In the genomic region with DNA sequence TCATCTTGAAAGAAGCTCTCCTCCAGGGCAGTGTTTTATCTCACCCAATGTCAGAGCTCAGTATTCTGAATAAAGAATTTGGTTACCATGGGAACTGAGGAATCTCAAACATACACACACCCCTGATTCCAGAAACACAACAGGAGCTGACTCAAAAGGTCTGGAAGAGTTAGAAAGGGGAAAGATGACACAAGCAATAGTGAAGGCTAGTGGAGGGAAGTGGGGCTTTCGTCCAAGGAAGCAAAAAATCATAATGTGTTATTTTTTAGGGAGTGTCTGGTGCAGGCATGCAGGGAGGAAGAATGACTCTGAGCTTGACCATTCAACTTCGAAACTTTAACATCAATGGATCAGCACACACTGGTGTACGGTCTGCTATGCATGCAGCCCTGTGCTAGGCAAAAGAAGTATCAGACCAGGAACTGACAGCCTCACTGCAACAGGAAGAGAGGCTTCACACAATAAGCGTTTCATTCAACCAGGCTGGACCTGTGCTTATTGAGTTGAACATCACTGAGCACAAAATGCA, we compare ENCODE assay signal across 11 cellular contexts. TPM values are rescaled to one million over a fixed set of nuclear protein-coding genes. Genes with fewer than 3 reads are reported as not detected.
DNase-seq lines count a peak whose midpoint lies in the region; TF ChIP-seq lines count a peak whose summit lies in the region.
"Had no signal": no experiment of that assay in that cellular context is flagged by ENCODE, and none has a peak within 500 bp of the region (broad histone marks: within the 10 kb centered on the region; RNA-seq: fewer than 3 reads in every experiment).

No MANE protein-coding gene starts in this region.

- no peaks in the 10 kb centered on the region for H3K27me3 Mint-ChIP-seq in endodermal cell (ENCODE audit: insufficient read depth)

- no peaks in the 10 kb centered on the region for H3K9me3 Mint-ChIP-seq in endodermal cell
- H3K9me3 Mint-ChIP-seq: T-helper 1 cell treated with Interleukin-12 subunit alpha and Interleukin-12 subunit beta and Interleukin-4 antibody, amounts not matched to agents 30 μg/mL and 1 μg/mL, for 36 hours had no signal

- WGBS in endodermal cell (ENCODE audit: insufficient coverage in 1 of 2, insufficient read length in 1 of 2), 2 experiments, result 93 to 95% methylated on average over 4 of the region's 4 CpGs

- peaks cover 5% of the 10 kb centered on the region for H3K36me3 Mint-ChIP-seq in endodermal cell (ENCODE audit: low read depth)

- H3K4me3 Mint-ChIP-seq in endodermal cell, result no peak overlapping the region
- H3K4me3 Mint-ChIP-seq: T-helper 1 cell treated with Interleukin-12 subunit alpha and Interleukin-12 subunit beta and Interleukin-4 antibody, amounts not matched to agents 30 μg/mL and 1 μg/mL, for 36 hours had no signal

- TF ChIP-seq POLR2A in vagina (IDR thresholded peaks at IDR 0.05), result no peak

- H3K27ac Mint-ChIP-seq in endodermal cell, result no peak overlapping the region
- H3K27ac Mint-ChIP-seq: T-helper 1 cell treated with Interleukin-12 subunit alpha and Interleukin-12 subunit beta and Interleukin-4 antibody, amounts not matched to agents 30 μg/mL and 1 μg/mL, for 36 hours had no signal

- H3K27ac ChIP-seq in endodermal cell (ENCODE audit: low read depth, low read length) (peak overlapping the region; percentile 36), vagina (peak overlapping the region; percentile 82)
- H3K27ac ChIP-seq: 22Rv1 had no signal

- peaks cover 4% of the 10 kb centered on the region for H3K4me1 Mint-ChIP-seq in endodermal cell

- intact Hi-C loops in vagina (cut with DNase I), result loop anchor here (5.0 to 10.0 kb wide), 2 partner anchors 62 to 145 kb away; no protein-coding TSS in a partner anchor

- H3K4me3 ChIP-seq in endodermal cell (ENCODE audit: low read length) (no peak overlapping the region), vagina (no peak overlapping the region)

- DNase-seq in DMS53 (lab: John Stamatoyannopoulos, UW) (peak; percentile 29), DMS53 treated with DMSO at 0.1 percent for 48 hours (lab: John Stamatoyannopoulos, UW; ENCODE audit: unreplicated experiment) (no peak), endodermal cell (no peak), medulla oblongata (ENCODE audit: extremely low spot score) (peak; percentile 67), vagina (ENCODE audit: extremely low spot score in 2 of 2) (no peak), SIG-M5 treated with dmso at 0.1 percent for 504 hours (lab: John Stamatoyannopoulos, UW; ENCODE audit: unreplicated experiment) (no peak), DMS114 treated with DMSO at 0.1 percent for 48 hours (lab: John Stamatoyannopoulos, UW; ENCODE audit: unreplicated experiment) (no peak)
- DNase-seq in activated effector memory CD4-positive, alpha-beta T cell treated with anti-CD3 and anti-CD28 coated beads, Interleukin-2, amount 50 U/mL, for 16 hours, result no peak
- DNase-seq: activated naive CD4-positive, alpha-beta T cell treated with anti-CD3 and anti-CD28 coated beads, Interleukin-2, amount 50 U/mL, for 16 hours had no signal

- H3K9me3 ChIP-seq in endodermal cell (ENCODE audit: control insufficient read depth, low read length) (no peaks in the 10 kb centered on the region), vagina (no peaks in the 10 kb centered on the region)

- no peaks in the 10 kb centered on the region for H3K27me3 ChIP-seq in endodermal cell (ENCODE audit: control insufficient read depth, insufficient read depth, low read length, poor library complexity, severe bottlenecking)
- H3K27me3 ChIP-seq in vagina, result no peaks in the 10 kb centered on the region

- H3K4me1 ChIP-seq in endodermal cell (ENCODE audit: control insufficient read depth, insufficient read depth, low read length), result no peaks in the 10 kb centered on the region
- H3K4me1 ChIP-seq in vagina, result peaks cover 46% of the 10 kb centered on the region

- TF ChIP-seq CTCF in endodermal cell (conservative IDR thresholded peaks at IDR 0.05) (no peak), vagina (IDR thresholded peaks at IDR 0.05) (no peak)

- H3K36me3 ChIP-seq in endodermal cell (ENCODE audit: control insufficient read depth, insufficient read depth, low read length) (peaks cover 14% of the 10 kb centered on the region), vagina (peaks cover 0 to 10% of the 10 kb centered on the region in 2 donors)

- peak overlapping the region; percentile 7 for H3K9ac ChIP-seq in endodermal cell (ENCODE audit: extremely low read depth, low read length, poor library complexity, severe bottlenecking)

RNA-seq across cellular contexts. Expression of a gene that starts 20.3 kb away (rescaled TPM):
- 10 to 100 TPM; 27.4 to 29.1 TPM for total RNA-seq in endodermal cell
- polyA plus RNA-seq in endodermal cell (2013, experiment 1 of 2), result 38.6 TPM
- polyA plus RNA-seq in endodermal cell (2013, experiment 2 of 2), result 38.0 TPM
- 47.6 TPM for total RNA-seq in vagina

RNA-seq across cellular contexts. Expression of a gene that starts 27.8 kb away (rescaled TPM):
- total RNA-seq in endodermal cell (not detected), vagina (not detected)
- polyA plus RNA-seq in endodermal cell (2013, experiment 1 of 2), result not detected
- not detected for polyA plus RNA-seq in endodermal cell (2013, experiment 2 of 2)

Comparison
In these comparisons a context has a peak if more than half of its experiments do, and no peak if none do; other contexts are left out.
1. DNase-seq: peak in DMS53 (single experiment) and medulla oblongata (single experiment); none in DMS53 treated with DMSO at 0.1 percent for 48 hours (single experiment), endodermal cell (single experiment), vagina (0 of 2), activated effector memory CD4-positive, alpha-beta T cell treated with anti-CD3 and anti-CD28 coated beads, Interleukin-2, amount 50 U/mL, for 16 hours (single experiment), SIG-M5 treated with dmso at 0.1 percent for 504 hours (single experiment) and DMS114 treated with DMSO at 0.1 percent for 48 hours (single experiment).